Comparison of ENCODE assay signal across 9 cellular contexts in genomic region chr6:20084411-20084810, GRCh38.
"Had no signal": no experiment of that assay in that cellular context is flagged by ENCODE, and none has a peak within 500 bp of the region (broad histone marks: within the 10 kb centered on the region; RNA-seq: fewer than 3 reads in every experiment).

No MANE protein-coding gene starts in this region.

- DNase-seq: GM23248, GOT3, H7, H9, HCEC 1CT, HFFc6 had no signal

- H3K4me2 ChIP-seq: GM23338 had no signal

- H3K4me1 ChIP-seq: HAP-1 had no signal

- H3K9ac ChIP-seq: GM23248 had no signal

- H3K36me3 ChIP-seq: HAP-1 had no signal

- ATAC-seq: GM23338, HCT116 had no signal

- H2AFZ ChIP-seq: GM23248, GM23338 had no signal

- H3K9me3 ChIP-seq: HAP-1 had no signal

- H3K27ac ChIP-seq: GM23248 had no signal

- H3K4me3 ChIP-seq: GM23248, GM23338, HAP-1 had no signal
